Comparison of ENCODE assay signal across 27 cellular contexts in the genomic region with DNA sequence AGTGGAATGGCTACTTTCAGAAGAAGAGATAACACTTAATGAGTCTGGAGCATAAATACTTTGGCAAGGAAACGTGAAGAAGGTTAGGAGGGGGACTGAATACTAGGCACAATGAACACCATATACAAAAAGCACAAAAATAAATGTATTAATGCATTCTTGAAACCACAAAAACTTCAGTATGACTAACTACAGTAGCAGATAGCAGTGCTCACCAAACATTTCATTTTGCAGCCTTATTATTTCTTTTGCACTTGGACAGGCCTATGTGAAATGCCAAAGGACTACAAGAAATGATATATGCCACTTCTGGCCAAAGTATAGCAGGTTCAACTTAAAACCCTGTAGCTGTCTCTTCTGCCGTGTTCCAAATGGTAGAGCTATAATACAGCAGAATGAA. TPM values are rescaled to one million over a fixed set of nuclear protein-coding genes. Genes with fewer than 3 reads are reported as not detected.
"Had no signal": no experiment of that assay in that cellular context is flagged by ENCODE, and none has a peak within 500 bp of the region (broad histone marks: within the 10 kb centered on the region; RNA-seq: fewer than 3 reads in every experiment).

No MANE protein-coding gene starts in this region.

- H3K9me3 ChIP-seq: ascending aorta, breast epithelium, prostate gland, right atrium auricular region, suprapubic skin, transverse colon, vagina had no signal

- H3K27me3 ChIP-seq: ascending aorta, breast epithelium, right atrium auricular region, suprapubic skin, transverse colon, vagina had no signal

- H3K4me3 ChIP-seq: ascending aorta, breast epithelium, prostate gland, right atrium auricular region, suprapubic skin, transverse colon, vagina had no signal

- ATAC-seq: left colon had no signal

- DNase-seq: activated CD4-positive, alpha-beta T cell treated with anti-CD3 and anti-CD28 coated beads, Interleukin-2, amount 50 U/mL, for 1 hour; activated CD4-positive, CD25-positive, alpha-beta regulatory T cell treated with anti-CD3 and anti-CD28 coated beads, Interleukin-2, amount 50 U/mL, for 72 hours; activated effector memory CD4-positive, alpha-beta T cell treated with anti-CD3 and anti-CD28 coated beads, Interleukin-2, amount 50 U/mL, for 16 hours; activated T-cell treated with anti-CD3 and anti-CD28 coated beads, Interleukin-2, amount 50 U/mL, for 1 hour; cerebellar nuclear complex; cortex of kidney; erythroblast; foreskin melanocyte; glutamatergic neuron; hippocampal formation; islet precursor cell; left colon; midbrain; stimulated activated CD4-positive, alpha-beta T cell treated with anti-CD3 and anti-CD28 coated beads, Interleukin-12 subunit alpha, Interleukin-12 subunit beta, amount 100 ng/mL, for 4 hours; stimulated activated CD4-positive, alpha-beta T cell treated with anti-CD3 and anti-CD28 coated beads, Interleukin-1b, Interleukin-23, amount 100 ng/mL, for 48 hours; stimulated activated CD8-positive, alpha-beta memory T cell treated with anti-CD3 and anti-CD28 coated beads, Interleukin-4, amount 100 ng/mL, for 48 hours; stimulated activated naive CD4-positive, alpha-beta T cell treated with Interleukin-2 at 50 U/mL for 16 hours; transverse colon had no signal

- H3K4me1 ChIP-seq: ascending aorta, breast epithelium, prostate gland, right atrium auricular region, transverse colon had no signal

- H3K36me3 ChIP-seq: breast epithelium had no signal

- H3K4me3 Mint-ChIP-seq: neural crest cell had no signal

- H3K27ac ChIP-seq: ascending aorta, breast epithelium, prostate gland, right atrium auricular region, suprapubic skin, transverse colon, vagina, VCaP had no signal

- H3K9me3 Mint-ChIP-seq: neural crest cell had no signal

- FAIRE-seq: endometrium had no signal

RNA-seq across cellular contexts. Expression of a gene that starts 58.5 kb away (rescaled TPM):
- total RNA-seq: ascending aorta, vagina had no signal
